Comparison of ENCODE assay signal across 21 cellular contexts in the genomic region with DNA sequence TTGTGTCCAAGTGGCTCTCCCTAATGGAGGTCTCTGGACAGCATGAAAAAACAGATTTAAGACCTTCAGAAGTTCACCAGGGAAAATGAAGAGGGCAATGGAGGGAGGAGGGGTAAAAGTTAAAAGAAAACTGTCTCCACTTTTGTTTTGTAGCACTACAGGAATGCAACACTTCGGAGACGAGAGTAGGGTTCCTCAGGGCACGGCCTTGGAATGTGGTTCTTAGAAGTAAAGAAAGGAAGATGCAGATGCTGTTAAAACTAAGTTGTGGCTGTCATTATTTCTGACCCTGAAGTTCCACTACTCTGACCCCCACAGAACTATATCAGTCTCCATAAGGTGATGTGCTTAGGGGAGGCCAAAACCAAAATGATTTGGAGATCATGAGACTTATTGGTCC.
DNase-seq lines count a peak whose midpoint lies in the region; ATAC-seq and TF ChIP-seq lines count a peak whose summit lies in the region.
"Had no signal": no experiment of that assay in that cellular context is flagged by ENCODE, and none has a peak within 500 bp of the region (broad histone marks: within the 10 kb centered on the region; RNA-seq: fewer than 3 reads in every experiment).

No MANE protein-coding gene starts in this region.

- H3K4ac ChIP-seq in mesendoderm (ENCODE audit: low read depth, low read length), result no peak overlapping the region

- no peak overlapping the region for H3K9ac ChIP-seq in NT2/D1 (ENCODE audit: insufficient read length, low read depth)
- H3K9ac ChIP-seq in mesendoderm (ENCODE audit: low read length), result no peak overlapping the region
- H3K9ac ChIP-seq: GM23248 had no signal

- H2AK5ac ChIP-seq in mesendoderm (ENCODE audit: low read length), result no peak overlapping the region

- no peak for TF ChIP-seq CTCF in sigmoid colon (IDR thresholded peaks at IDR 0.05)

- H3K18ac ChIP-seq in mesendoderm (ENCODE audit: low read length), result no peak overlapping the region

- H3K27me3 ChIP-seq in NT2/D1 (ENCODE audit: insufficient read depth, insufficient read length) (no peaks in the 10 kb centered on the region), mesendoderm (ENCODE audit: insufficient read depth, low read length, poor library complexity) (no peaks in the 10 kb centered on the region), sigmoid colon (no peaks in the 10 kb centered on the region)

- no CpG with 5 or more reads among the region's 3 CpGs for WGBS in mesendoderm (ENCODE audit: extremely low coverage, insufficient coverage, low lambda C conversion rate)
- 80 to 82% methylated on average over 3 of the region's 3 CpGs for WGBS in sigmoid colon, 2 donors

- no peak overlapping the region for H3K23ac ChIP-seq in mesendoderm (ENCODE audit: low read length)

- TF ChIP-seq EP300 in sigmoid colon (IDR thresholded peaks at IDR 0.05), result no peak

- no peak overlapping the region for H3K27ac ChIP-seq in mesendoderm (ENCODE audit: low read depth, low read length)
- H3K27ac ChIP-seq in sigmoid colon, result no peak overlapping the region
- H3K27ac ChIP-seq: 22Rv1, A549, C4-2B, GM23248, HL-60 had no signal

- intact Hi-C loops in sigmoid colon (cut with DNase I), result no loop called here

- no peak overlapping the region for H4K8ac ChIP-seq in mesendoderm (ENCODE audit: low read depth, low read length)

- H4K5ac ChIP-seq in mesendoderm (ENCODE audit: low read length), result no peak overlapping the region

- no peaks in the 10 kb centered on the region for H3K79me1 ChIP-seq in mesendoderm (ENCODE audit: low read length)

- no peaks in the 10 kb centered on the region for H3K4me1 ChIP-seq in NT2/D1 (ENCODE audit: insufficient read depth, insufficient read length)
- no peaks in the 10 kb centered on the region for H3K4me1 ChIP-seq in mesendoderm (ENCODE audit: control insufficient read depth, low read depth, low read length)
- no peaks in the 10 kb centered on the region for H3K4me1 ChIP-seq in sigmoid colon
- H3K4me1 ChIP-seq: A549 had no signal

- no peak overlapping the region for H2BK120ac ChIP-seq in mesendoderm (ENCODE audit: low read depth, low read length)

- H3K9me3 ChIP-seq in NT2/D1 (ENCODE audit: insufficient read depth, low read length) (no peaks in the 10 kb centered on the region), sigmoid colon (no peaks in the 10 kb centered on the region)
- H3K9me3 ChIP-seq: A549 had no signal

- no peak overlapping the region for H2BK5ac ChIP-seq in mesendoderm (ENCODE audit: low read length)

- DNase-seq in ELF-1 (ENCODE audit: low read depth, low spot score) (peak; percentile 59), NT2/D1 (ENCODE audit: low read depth, low spot score) (peak; percentile 46), iPS DF 19.7 (ENCODE audit: low read depth, low spot score) (peak; percentile 15), mesendoderm (peak; percentile 59), RKO (ENCODE audit: low spot score) (no peak), sigmoid colon (no peak)
- DNase-seq: AML-193; CD4-positive, alpha-beta memory T cell; DMS153; DMS79; GF-D8; GM23248; H9; IMR-90 had no signal

- no peaks in the 10 kb centered on the region for H3K36me3 ChIP-seq in NT2/D1 (ENCODE audit: insufficient read depth, insufficient read length, low read length)
- no peaks in the 10 kb centered on the region for H3K36me3 ChIP-seq in mesendoderm (ENCODE audit: control insufficient read depth, insufficient read depth, low read length)
- H3K36me3 ChIP-seq in sigmoid colon, result no peaks in the 10 kb centered on the region

- no peak overlapping the region for H3K4me2 ChIP-seq in mesendoderm (ENCODE audit: low read length)
- H3K4me2 ChIP-seq: A549 had no signal

- TF ChIP-seq POLR2A in sigmoid colon (IDR thresholded peaks at IDR 0.05), result no peak

- H3K4me3 ChIP-seq in NT2/D1 (ENCODE audit: insufficient read length, low read depth) (no peak overlapping the region), mesendoderm (ENCODE audit: low read length) (no peak overlapping the region), sigmoid colon (no peak overlapping the region)
- H3K4me3 ChIP-seq: A549, GM23248, K562 had no signal

- no peaks in the 10 kb centered on the region for H3K79me2 ChIP-seq in mesendoderm (ENCODE audit: control insufficient read depth, insufficient read depth, low read length)

- no peak overlapping the region for H2BK15ac ChIP-seq in mesendoderm (replicated peaks; ENCODE audit: low read depth)

- ATAC-seq in HG03520 (IDR thresholded peaks at IDR 0.05; ENCODE audit: unreplicated experiment), result no peak
- ATAC-seq in GM21360 (IDR thresholded peaks at IDR 0.05; ENCODE audit: unreplicated experiment), result no peak
- ATAC-seq: A549, K562 had no signal

- no peak overlapping the region for H3K56ac ChIP-seq in mesendoderm (ENCODE audit: low read length)

Comparison
In these comparisons a context has a peak if more than half of its experiments do, and no peak if none do; other contexts are left out.
1. DNase-seq: peak in ELF-1 (single experiment), NT2/D1 (single experiment), iPS DF 19.7 (single experiment) and mesendoderm (single experiment); none in RKO (single experiment) and sigmoid colon (single experiment).